9 cellular contexts compared by ENCODE assay signal in genomic region chr10:113094114-113094486, GRCh38.
DNase-seq lines count a peak whose midpoint lies in the region; ATAC-seq and TF ChIP-seq lines count a peak whose summit lies in the region.
"Had no signal": no experiment of that assay in that cellular context is flagged by ENCODE, and none has a peak within 500 bp of the region (broad histone marks: within the 10 kb centered on the region; RNA-seq: fewer than 3 reads in every experiment).

No MANE protein-coding gene starts in this region.

- ATAC-seq in GM18858 (IDR thresholded peaks at IDR 0.05; ENCODE audit: unreplicated experiment) (peak; percentile 76), HG03159 (IDR thresholded peaks at IDR 0.05; ENCODE audit: unreplicated experiment) (peak; percentile 84), WTC11 (no peak)

- intact Hi-C loops in uterus (cut with DNase I; ENCODE audit: low total_unique reads): no loop called here

- H3K9me3 Mint-ChIP-seq in WTC11: no peaks in the 10 kb centered on the region

- H3K27ac Mint-ChIP-seq in WTC11: peak overlapping the region; percentile 82

- no peak for TF ChIP-seq POLR2A in uterus (IDR thresholded peaks at IDR 0.05)

- CTCF ChIA-PET in WTC11 (lab: Charles Lee): no interaction called here

- H3K27ac ChIP-seq in muscle layer of duodenum (ENCODE audit: low read length) (peak overlapping the region; percentile 59), uterus (no peak overlapping the region)
- H3K27ac ChIP-seq: cardiac muscle cell had no signal

- no peaks in the 10 kb centered on the region for H3K36me3 ChIP-seq in muscle layer of duodenum (ENCODE audit: control insufficient read depth in 1 of 2, insufficient read depth in 2 of 2, low read length in 2 of 2)
- no peaks in the 10 kb centered on the region for H3K36me3 ChIP-seq in uterus

- H3K4me1 Mint-ChIP-seq in WTC11: peaks cover 45% of the 10 kb centered on the region

- DNase-seq in WTC11 (ENCODE audit: low spot score): no peak
- DNase-seq in cortex of kidney (lab: John Stamatoyannopoulos, UW): no peak
- DNase-seq in NCI-H1436 treated with DMSO at 0.1 percent for 48 hours (lab: John Stamatoyannopoulos, UW): no peak
- DNase-seq in D341Med (ENCODE audit: low spot score): no peak
- no peak for DNase-seq in uterus

- H3K4me3 ChIP-seq in muscle layer of duodenum (ENCODE audit: low read depth in 1 of 2, low read length in 2 of 2) (no peak overlapping the region), uterus (no peak overlapping the region)
- H3K4me3 ChIP-seq: cardiac muscle cell had no signal

- H3K9me3 ChIP-seq in muscle layer of duodenum (ENCODE audit: control insufficient read depth in 1 of 2, low read length in 2 of 2): no peaks in the 10 kb centered on the region
- H3K9me3 ChIP-seq in uterus: no peaks in the 10 kb centered on the region

- no peak overlapping the region for H3K4me3 Mint-ChIP-seq in WTC11

- H3K4me1 ChIP-seq in muscle layer of duodenum (ENCODE audit: control insufficient read depth in 1 of 2, insufficient read depth in 2 of 2, low read length in 2 of 2) (peaks cover 15 to 28% of the 10 kb centered on the region in 2 donors), uterus (peaks cover 0 to under 1% of the 10 kb centered on the region in 2 donors)

- POLR2A ChIA-PET in WTC11 (lab: Charles Lee): no interaction called here

- H3K27me3 ChIP-seq in muscle layer of duodenum (ENCODE audit: low read depth, low read length) (no peaks in the 10 kb centered on the region), uterus (no peaks in the 10 kb centered on the region)
- H3K27me3 ChIP-seq: cardiac muscle cell had no signal

- TF ChIP-seq CTCF in WTC11 (IDR thresholded peaks at IDR 0.05) (no peak), uterus (IDR thresholded peaks at IDR 0.05) (no peak)

- no peaks in the 10 kb centered on the region for H3K27me3 Mint-ChIP-seq in WTC11 (ENCODE audit: low read depth)

- H3K36me3 Mint-ChIP-seq in WTC11: peaks cover 14% of the 10 kb centered on the region; the same call in 1 of the 2 replicates

TF ChIP-seq in WTC11, 78 proteins besides CTCF, POLR2A, EP300 and RAD21:
- TF ChIP-seq IRF2 (CRISPR knock-in tag; IDR thresholded peaks at IDR 0.05; ENCODE audit: borderline replicate concordance, low read depth) (no peak), NR2C2 (CRISPR knock-in tag; IDR thresholded peaks at IDR 0.05) (no peak), ZNF281 (CRISPR knock-in tag; IDR thresholded peaks at IDR 0.05) (no peak), USF2 (CRISPR knock-in tag; IDR thresholded peaks at IDR 0.05) (no peak), JAZF1 (CRISPR knock-in tag; IDR thresholded peaks at IDR 0.05) (no peak), ZNF416 (CRISPR knock-in tag; IDR thresholded peaks at IDR 0.05) (no peak), FOXJ3 (CRISPR knock-in tag; IDR thresholded peaks at IDR 0.05; ENCODE audit: borderline replicate concordance) (no peak), SP1 (CRISPR knock-in tag; conservative IDR thresholded peaks at IDR 0.05) (no peak), USF1 (CRISPR knock-in tag; IDR thresholded peaks at IDR 0.05) (no peak), SMAD3 (CRISPR knock-in tag; IDR thresholded peaks at IDR 0.05; ENCODE audit: borderline replicate concordance) (no peak)
